ENCODE assay signal across 12 cellular contexts in genomic region chr5:154288145-154288544, GRCh38.
DNase-seq lines count a peak whose midpoint lies in the region; ATAC-seq and TF ChIP-seq lines count a peak whose summit lies in the region.
"Had no signal": no experiment of that assay in that cellular context is flagged by ENCODE, and none has a peak within 500 bp of the region (broad histone marks: within the 10 kb centered on the region; RNA-seq: fewer than 3 reads in every experiment).

No MANE protein-coding gene starts in this region.

- TF ChIP-seq CTCF in GM23338 (conservative IDR thresholded peaks at IDR 0.05; ENCODE audit: low read depth in 2 of 2), result no peak
- TF ChIP-seq CTCF in colonic mucosa (IDR thresholded peaks at IDR 0.05), result no peak
- no peak for TF ChIP-seq CTCF in smooth muscle cell (IDR thresholded peaks at IDR 0.05; ENCODE audit: borderline replicate concordance, insufficient read depth, poor library complexity, severe bottlenecking)

- H3F3A ChIP-seq in GM23338 (replicated peaks; ENCODE audit: low read depth), result no peaks in the 10 kb centered on the region
- H3F3A ChIP-seq in smooth muscle cell (ENCODE audit: low read depth), result peaks cover 5% of the 10 kb centered on the region

- H3K4me3 Mint-ChIP-seq in GM23338, result no peak overlapping the region

- no peaks in the 10 kb centered on the region for H3K9me3 ChIP-seq in colonic mucosa
- H3K9me3 ChIP-seq in smooth muscle cell (replicated peaks; ENCODE audit: low read depth), result no peaks in the 10 kb centered on the region

- peaks cover 8% of the 10 kb centered on the region for H3K27me3 Mint-ChIP-seq in GM23338 (ENCODE audit: insufficient read depth, low read depth, poor library complexity)

- H4K20me1 ChIP-seq in GM23338 (replicated peaks; ENCODE audit: insufficient read depth) (no peaks in the 10 kb centered on the region), smooth muscle cell (ENCODE audit: low read depth) (no peaks in the 10 kb centered on the region)

- no peak overlapping the region for H3K27ac Mint-ChIP-seq in GM23338

- H3K4me2 ChIP-seq in GM23338 (peak overlapping the region; percentile 59), smooth muscle cell (no peak overlapping the region)

- H3K27me3 ChIP-seq in GM23338 (ENCODE audit: insufficient read depth) (no peaks in the 10 kb centered on the region), colonic mucosa (no peaks in the 10 kb centered on the region), smooth muscle cell (ENCODE audit: low read depth) (no peaks in the 10 kb centered on the region)

- H3K79me2 ChIP-seq in GM23338 (replicated peaks; ENCODE audit: insufficient read depth) (no peaks in the 10 kb centered on the region), smooth muscle cell (ENCODE audit: low read depth) (no peaks in the 10 kb centered on the region)

- no peaks in the 10 kb centered on the region for H3K36me3 Mint-ChIP-seq in GM23338 (ENCODE audit: low read depth)

- peaks cover 27% of the 10 kb centered on the region for H3K4me1 ChIP-seq in GM23338 (ENCODE audit: insufficient read depth)
- H3K4me1 ChIP-seq in colonic mucosa, result peaks cover 12% of the 10 kb centered on the region
- H3K4me1 ChIP-seq in smooth muscle cell (ENCODE audit: low read depth), result peaks cover 23% of the 10 kb centered on the region

- H3K9me2 ChIP-seq in GM23338 (ENCODE audit: insufficient read depth), result no peaks in the 10 kb centered on the region; the same call in 1 of the 2 replicates

- H3K4me1 Mint-ChIP-seq in GM23338, result peaks cover 37% of the 10 kb centered on the region

- H2AFZ ChIP-seq in GM23338, result no peak overlapping the region
- no peak overlapping the region for H2AFZ ChIP-seq in smooth muscle cell (ENCODE audit: low read depth)

- ATAC-seq in GM23338, result peak; percentile 55; the same call in 2 of the 3 replicates
- peak; percentile 18 for ATAC-seq in left colon
- ATAC-seq in GM21390 (IDR thresholded peaks at IDR 0.05; ENCODE audit: unreplicated experiment), result no peak
- ATAC-seq: GM12878 had no signal

- H3K9me3 Mint-ChIP-seq in GM23338, result no peaks in the 10 kb centered on the region

- WGBS in smooth muscle cell (ENCODE audit: low lambda C conversion rate), result 39% methylated on average over 2 of the region's 2 CpGs

- no peaks in the 10 kb centered on the region for H3K36me3 ChIP-seq in GM23338 (ENCODE audit: insufficient read depth)
- no peaks in the 10 kb centered on the region for H3K36me3 ChIP-seq in colonic mucosa
- H3K36me3 ChIP-seq in smooth muscle cell (ENCODE audit: low read depth), result no peaks in the 10 kb centered on the region

- H3K27ac ChIP-seq in GM23338 (ENCODE audit: low read depth) (peak overlapping the region; percentile 59), colonic mucosa (no peak overlapping the region), smooth muscle cell (ENCODE audit: low read depth) (peak overlapping the region; percentile 12)

- peak; percentile 17 for DNase-seq in GM23338 (ENCODE audit: low spot score)
- DNase-seq in colonic mucosa, result peak; percentile 32
- DNase-seq in left colon, result no peak
- DNase-seq in smooth muscle cell (lab: John Stamatoyannopoulos, UW; ENCODE audit: unreplicated experiment), result no peak
- DNase-seq in H4 (ENCODE audit: low spot score), result no peak
- DNase-seq in ureter (ENCODE audit: low spot score), result no peak
- DNase-seq in NOMO-1 (lab: John Stamatoyannopoulos, UW; ENCODE audit: unreplicated experiment in 2 of 2), result no peak
- DNase-seq: cerebellar nuclear complex, COR-L47, NCI-H526 had no signal

- H3K4me3 ChIP-seq in GM23338, result no peak overlapping the region
- H3K4me3 ChIP-seq in colonic mucosa, result no peak overlapping the region
- no peak overlapping the region for H3K4me3 ChIP-seq in smooth muscle cell
- H3K4me3 ChIP-seq: GM12878 had no signal

- intact Hi-C loops in colonic mucosa (cut with DNase I), result no loop called here
- intact Hi-C loops in left colon (cut with DNase I, micrococcal nuclease), result no loop called here

- H3K9ac ChIP-seq in colonic mucosa (ENCODE audit: low read depth in 2 of 2, low read length in 2 of 2), result no peak overlapping the region
- H3K9ac ChIP-seq in smooth muscle cell (ENCODE audit: low read depth), result no peak overlapping the region

TF ChIP-seq in GM23338, 12 proteins besides CTCF, POLR2A, EP300 and RAD21:
- TF ChIP-seq ZNF114 (CRISPR knock-in tag; IDR thresholded peaks at IDR 0.05), result no peak

Comparison
In these comparisons a context has a peak if more than half of its experiments do, and no peak if none do; other contexts are left out.
1. DNase-seq: peak in GM23338 (single experiment) and colonic mucosa (single experiment); none in left colon (0 of 2), smooth muscle cell (single experiment), H4 (single experiment), ureter (single experiment) and NOMO-1 (0 of 2).